Comparison of ENCODE assay signal across 14 cellular contexts in the genomic region with DNA sequence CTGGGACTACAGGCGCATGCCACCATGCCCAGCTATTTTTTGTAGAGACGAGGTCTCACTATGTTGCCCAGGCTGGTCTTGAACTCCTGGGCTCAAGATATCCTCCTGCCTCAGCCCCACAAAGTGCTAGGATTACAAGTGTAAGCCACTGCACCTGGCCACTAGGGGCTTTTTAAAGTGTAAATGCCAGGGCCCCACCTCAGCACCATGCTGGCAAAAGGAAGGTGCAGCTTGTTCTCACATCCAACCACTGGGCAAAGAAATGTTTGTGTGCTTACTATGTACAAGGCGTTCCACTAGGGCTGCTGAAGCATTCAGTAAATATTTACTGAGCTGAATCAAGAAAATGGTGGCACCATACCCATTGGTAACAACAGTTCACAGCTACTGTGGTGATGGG. TPM values are rescaled to one million over a fixed set of nuclear protein-coding genes. Genes with fewer than 3 reads are reported as not detected.
DNase-seq lines count a peak whose midpoint lies in the region; ATAC-seq, FAIRE-seq and TF ChIP-seq lines count a peak whose summit lies in the region.
"Had no signal": no experiment of that assay in that cellular context is flagged by ENCODE, and none has a peak within 500 bp of the region (broad histone marks: within the 10 kb centered on the region; RNA-seq: fewer than 3 reads in every experiment).

No MANE protein-coding gene starts in this region.

- H3K27ac ChIP-seq in CD8-positive, alpha-beta T cell (ENCODE audit: low read depth, low read length) = no peak overlapping the region
- H3K27ac ChIP-seq in RWPE2 (ENCODE audit: poor library complexity, severe bottlenecking) = no peak overlapping the region
- H3K27ac ChIP-seq in naive thymus-derived CD4-positive, alpha-beta T cell (ENCODE audit: low read depth, low read length) = no peak overlapping the region
- H3K27ac ChIP-seq: SK-N-MC had no signal

- POLR2A ChIA-PET in CD8-positive, alpha-beta T cell (lab: Charles Lee) = interaction anchor here (1.9 kb wide), 1 partner anchor 17 kb away, joined by 5 read pairs; a partner anchor contains a TSS
- POLR2A ChIA-PET in naive thymus-derived CD4-positive, alpha-beta T cell (lab: Charles Lee) = interaction anchor here (0.8 to 1.7 kb wide), 2 partner anchors 8 to 11 kb away, joined by 4 to 8 read pairs; no protein-coding TSS in a partner anchor

- H3K9me3 Mint-ChIP-seq in CD8-positive, alpha-beta T cell = no peaks in the 10 kb centered on the region
- peaks cover 0 to 2% (median 0%) of the 10 kb centered on the region in 11 donors for H3K9me3 Mint-ChIP-seq in naive thymus-derived CD4-positive, alpha-beta T cell

- ATAC-seq in CD8-positive, alpha-beta T cell = no peak
- ATAC-seq in RWPE2 (ENCODE audit: low read depth) = 0 out of 3 replicates have a peak, but pooled peaks have one; percentile 25
- ATAC-seq in naive thymus-derived CD4-positive, alpha-beta T cell = no peak
- ATAC-seq: right cardiac atrium had no signal

- H3K4me3 ChIP-seq in CD8-positive, alpha-beta T cell (ENCODE audit: low read depth, low read length) = no peak overlapping the region
- no peak overlapping the region for H3K4me3 ChIP-seq in GM12865 (ENCODE audit: low read depth, low read length)
- no peak overlapping the region for H3K4me3 ChIP-seq in RWPE2 (ENCODE audit: severe bottlenecking)
- H3K4me3 ChIP-seq in naive thymus-derived CD4-positive, alpha-beta T cell (ENCODE audit: low read length) = no peak overlapping the region
- H3K4me3 ChIP-seq: SK-N-MC had no signal

- H3K36me3 Mint-ChIP-seq in CD8-positive, alpha-beta T cell = peaks cover 51% of the 10 kb centered on the region
- peaks cover 11 to 29% (median 19%) of the 10 kb centered on the region in 5 donors for H3K36me3 Mint-ChIP-seq in naive thymus-derived CD4-positive, alpha-beta T cell

- H3K4me1 ChIP-seq in CD8-positive, alpha-beta T cell (ENCODE audit: insufficient read depth, low read length) = peaks cover 17% of the 10 kb centered on the region
- no peaks in the 10 kb centered on the region for H3K4me1 ChIP-seq in RWPE2 (ENCODE audit: insufficient read depth, poor library complexity, severe bottlenecking)
- H3K4me1 ChIP-seq in naive thymus-derived CD4-positive, alpha-beta T cell (ENCODE audit: control insufficient read depth in 2 of 2, insufficient read depth in 2 of 2, low read length in 2 of 2) = peaks cover 4 to 10% of the 10 kb centered on the region in 2 donors

- TF ChIP-seq CTCF in CD8-positive, alpha-beta T cell (IDR thresholded peaks at IDR 0.05) = no peak
- TF ChIP-seq CTCF in GM12865 (IDR thresholded peaks at IDR 0.05; ENCODE audit: insufficient read depth, low read depth, low read length, missing control alignments) = peak; percentile 19
- peak; percentile 14 for TF ChIP-seq CTCF in RWPE2 (IDR thresholded peaks at IDR 0.05; ENCODE audit: poor library complexity, severe bottlenecking)

- CTCF ChIA-PET in CD8-positive, alpha-beta T cell (lab: Charles Lee) = interaction anchor here (1.0 to 1.9 kb wide), 4 partner anchors 10 to 155 kb away, joined by 3 to 8 read pairs (median 4); a partner anchor contains a TSS
- CTCF ChIA-PET in naive thymus-derived CD4-positive, alpha-beta T cell (lab: Charles Lee) = interaction anchor here (1.3 kb wide), 1 partner anchor 13 kb away, joined by 3 read pairs; no protein-coding TSS in a partner anchor

- no peaks in the 10 kb centered on the region for H3K27me3 Mint-ChIP-seq in CD8-positive, alpha-beta T cell (ENCODE audit: low read depth)
- H3K27me3 Mint-ChIP-seq in naive thymus-derived CD4-positive, alpha-beta T cell = no peaks in the 10 kb centered on the region

- H3K36me3 ChIP-seq in CD8-positive, alpha-beta T cell (ENCODE audit: insufficient read depth, low read length) = no peaks in the 10 kb centered on the region
- peaks cover 41% of the 10 kb centered on the region for H3K36me3 ChIP-seq in RWPE2 (ENCODE audit: low read depth)
- peaks cover 0 to 13% (median 2%) of the 10 kb centered on the region in 3 experiments for H3K36me3 ChIP-seq in naive thymus-derived CD4-positive, alpha-beta T cell (ENCODE audit: control insufficient read depth in 2 of 3, insufficient read depth in 3 of 3, low read length in 3 of 3)

- intact Hi-C loops in CD8-positive, alpha-beta T cell (cut with DNase I, micrococcal nuclease) = loop anchor here in 1 of 2 experiments (2.0 kb wide), 1 partner anchor 13 kb away; no protein-coding TSS in a partner anchor
- intact Hi-C loops in naive thymus-derived CD4-positive, alpha-beta T cell (cut with micrococcal nuclease) = no loop called here

- peaks cover 46% of the 10 kb centered on the region for H3K4me1 Mint-ChIP-seq in CD8-positive, alpha-beta T cell (ENCODE audit: low read depth)
- H3K4me1 Mint-ChIP-seq in naive thymus-derived CD4-positive, alpha-beta T cell = peaks cover 19 to 54% (median 37%) of the 10 kb centered on the region in 7 donors

- H3K27ac Mint-ChIP-seq in CD8-positive, alpha-beta T cell = peak overlapping the region; percentile 81
- H3K27ac Mint-ChIP-seq in naive thymus-derived CD4-positive, alpha-beta T cell = peak overlapping the region; percentile 1 to 82 (median 51)

- FAIRE-seq in GM12892 (lab: Jason Lieb, UNC) = no peak
- FAIRE-seq: colon had no signal

- no peaks in the 10 kb centered on the region for H3K27me3 ChIP-seq in CD8-positive, alpha-beta T cell (ENCODE audit: insufficient read depth, low read length)
- H3K27me3 ChIP-seq in RWPE2 (ENCODE audit: insufficient read depth, poor library complexity, severe bottlenecking) = no peaks in the 10 kb centered on the region
- H3K27me3 ChIP-seq in naive thymus-derived CD4-positive, alpha-beta T cell (ENCODE audit: control insufficient read depth in 2 of 2, insufficient read depth in 2 of 2, low read length in 2 of 2) = no peaks in the 10 kb centered on the region

- TF ChIP-seq POLR2A in GM12892 (IDR thresholded peaks at IDR 0.05; ENCODE audit: low read depth, low read length) = no peak

- DNase-seq in CD8-positive, alpha-beta T cell = no peak
- no peak for DNase-seq in GM12865 (ENCODE audit: low read depth)
- no peak for DNase-seq in RWPE2 (ENCODE audit: low spot score)
- no peak for DNase-seq in naive thymus-derived CD4-positive, alpha-beta T cell
- DNase-seq in SKM-1 treated with dmso at 0.1 percent for 144 hours (lab: John Stamatoyannopoulos, UW; ENCODE audit: unreplicated experiment) = no peak
- DNase-seq in GM12892 (ENCODE audit: insufficient read length) = no peak
- DNase-seq in NCI-H146 treated with DMSO at 0.1 percent for 48 hours (lab: John Stamatoyannopoulos, UW; ENCODE audit: unreplicated experiment) = no peak
- DNase-seq: activated CD4-positive, alpha-beta T cell treated with anti-CD3 and anti-CD28 coated beads for 1 hour; activated naive CD4-positive, alpha-beta T cell treated with Interleukin-2 at 50 U/mL for 16 hours; right cardiac atrium; substantia nigra had no signal

- H3K9me3 ChIP-seq in CD8-positive, alpha-beta T cell (ENCODE audit: low read length) = no peaks in the 10 kb centered on the region
- no peaks in the 10 kb centered on the region for H3K9me3 ChIP-seq in RWPE2 (ENCODE audit: severe bottlenecking)
- no peaks in the 10 kb centered on the region for H3K9me3 ChIP-seq in naive thymus-derived CD4-positive, alpha-beta T cell (ENCODE audit: control insufficient read depth in 2 of 3, low read length in 3 of 3)

- H3K4me3 Mint-ChIP-seq in CD8-positive, alpha-beta T cell = no peak overlapping the region
- H3K4me3 Mint-ChIP-seq in naive thymus-derived CD4-positive, alpha-beta T cell = no peak overlapping the region

RNA-seq across cellular contexts. Expression of gene COG1, which starts 22.6 kb away (rescaled TPM):
- 10 to 100 TPM; 91.3 to 95.6 TPM for total RNA-seq in CD8-positive, alpha-beta T cell
- 10 to 100 TPM; 35.0 to 92.7 (median 85.8) TPM for total RNA-seq in naive thymus-derived CD4-positive, alpha-beta T cell
- polyA plus RNA-seq in naive thymus-derived CD4-positive, alpha-beta T cell = 10 to 100 TPM; 25.2 to 45.5 TPM
- 10.9 TPM for polyA plus RNA-seq in GM12892 (2012; ENCODE audit: missing spikeins)

RNA-seq across cellular contexts. Expression of gene CPSF4L, which starts 46.3 kb away (rescaled TPM):
- total RNA-seq in CD8-positive, alpha-beta T cell = not detected
- total RNA-seq in naive thymus-derived CD4-positive, alpha-beta T cell = not detected
- not detected for polyA plus RNA-seq in naive thymus-derived CD4-positive, alpha-beta T cell
- not detected for polyA plus RNA-seq in GM12892 (2012; ENCODE audit: missing spikeins)
- total RNA-seq: fibroblast of lung, right cardiac atrium had no signal
- polyA plus RNA-seq: fibroblast of lung, right cardiac atrium had no signal

RNA-seq across cellular contexts. Expression of gene SSTR2, which starts 50.6 kb away (rescaled TPM):
- total RNA-seq in CD8-positive, alpha-beta T cell = not detected
- not detected for total RNA-seq in naive thymus-derived CD4-positive, alpha-beta T cell
- not detected for polyA plus RNA-seq in naive thymus-derived CD4-positive, alpha-beta T cell
- polyA plus RNA-seq in GM12892 (2012; ENCODE audit: missing spikeins) = 0.95 TPM
- total RNA-seq: fibroblast of lung had no signal
- polyA plus RNA-seq: fibroblast of lung had no signal
